In genomic region chr10:119268428-119268827, GRCh38 we compare ENCODE assay signal across 13 cellular contexts.
DNase-seq lines count a peak whose midpoint lies in the region; ATAC-seq and TF ChIP-seq lines count a peak whose summit lies in the region.
"Had no signal": no experiment of that assay in that cellular context is flagged by ENCODE, and none has a peak within 500 bp of the region (broad histone marks: within the 10 kb centered on the region; RNA-seq: fewer than 3 reads in every experiment).

No MANE protein-coding gene starts in this region.

- TF ChIP-seq POLR2A in heart left ventricle (IDR thresholded peaks at IDR 0.05) (no peak), tibial nerve (IDR thresholded peaks at IDR 0.05) (no peak)

- peak overlapping the region in 11 of 12 donors; percentile 43 to 86 (median 78) for H3K27ac ChIP-seq in heart left ventricle
- peak overlapping the region in 3 of 4 donors; percentile 53 to 67 (median 56) for H3K27ac ChIP-seq in tibial nerve

- H3K4me3 ChIP-seq in heart left ventricle: no peak overlapping the region
- no peak overlapping the region for H3K4me3 ChIP-seq in tibial nerve
- H3K4me3 ChIP-seq: ovary had no signal

- H3K27ac Mint-ChIP-seq in activated naive CD8-positive, alpha-beta T cell: peak overlapping the region; percentile 92
- H3K27ac Mint-ChIP-seq in memory B cell: peak overlapping the region; percentile 100

- no peaks in the 10 kb centered on the region for H3K9me3 Mint-ChIP-seq in activated naive CD8-positive, alpha-beta T cell (ENCODE audit: low read depth)
- H3K9me3 Mint-ChIP-seq in memory B cell: no peaks in the 10 kb centered on the region

- peak overlapping the region; percentile 28 for H3K4me3 Mint-ChIP-seq in activated naive CD8-positive, alpha-beta T cell
- no peak overlapping the region for H3K4me3 Mint-ChIP-seq in memory B cell

- no peak for TF ChIP-seq CTCF in heart left ventricle (IDR thresholded peaks at IDR 0.05)
- TF ChIP-seq CTCF in tibial nerve (IDR thresholded peaks at IDR 0.05): no peak

- H3K36me3 ChIP-seq in heart left ventricle (peaks cover 0 to 9% (median 0%) of the 10 kb centered on the region in 9 donors), tibial nerve (peaks cover 0 to 5% (median 0%) of the 10 kb centered on the region in 3 donors)
- H3K36me3 ChIP-seq: ovary had no signal

- no peaks in the 10 kb centered on the region for H3K27me3 Mint-ChIP-seq in activated naive CD8-positive, alpha-beta T cell
- H3K27me3 Mint-ChIP-seq in memory B cell: no peaks in the 10 kb centered on the region

- TF ChIP-seq EP300 in tibial nerve (IDR thresholded peaks at IDR 0.05): no peak

- H3K4me1 ChIP-seq in heart left ventricle: peaks cover 23 to 87% (median 73%) of the 10 kb centered on the region in 12 donors
- H3K4me1 ChIP-seq in tibial nerve: peaks cover 0 to 70% (median 30%) of the 10 kb centered on the region in 4 donors

- no peaks in the 10 kb centered on the region for H3K27me3 ChIP-seq in heart left ventricle
- no peaks in the 10 kb centered on the region for H3K27me3 ChIP-seq in tibial nerve
- H3K27me3 ChIP-seq: ovary had no signal

- intact Hi-C loops in heart left ventricle (cut with DNase I): no loop called here
- intact Hi-C loops in left ventricle myocardium superior (cut with micrococcal nuclease): no loop called here

- 92 to 94% (median 93%) methylated on average over 7 of the region's 7 CpGs for WGBS in heart left ventricle, 4 donors
- 92 to 97% methylated on average over 7 of the region's 7 CpGs for WGBS in tibial nerve, 2 donors

- DNase-seq in heart left ventricle (no peak), left ventricle myocardium superior (no peak), memory B cell (ENCODE audit: low spot score in 2 of 2) (no peak), tibial nerve (ENCODE audit: low spot score in 2 of 2) (no peak), anterior cingulate cortex (lab: John Stamatoyannopoulos, UW) (no peak), KG1 (lab: John Stamatoyannopoulos, UW) (no peak)
- DNase-seq: caudate nucleus, GDM1, NCI-H2029 treated with DMSO at 0.1 percent for 48 hours, trophoblast cell had no signal

- no peak for ATAC-seq in heart left ventricle
- no peak for ATAC-seq in left ventricle myocardium superior
- ATAC-seq in memory B cell (ENCODE audit: low read depth): no peak
- ATAC-seq in HG02588 (IDR thresholded peaks at IDR 0.05; ENCODE audit: unreplicated experiment): no peak

- peaks cover 44% of the 10 kb centered on the region for H3K4me1 Mint-ChIP-seq in activated naive CD8-positive, alpha-beta T cell (ENCODE audit: low read depth)
- peaks cover 42% of the 10 kb centered on the region for H3K4me1 Mint-ChIP-seq in memory B cell

- peaks cover 5% of the 10 kb centered on the region for H3K36me3 Mint-ChIP-seq in activated naive CD8-positive, alpha-beta T cell
- peaks cover 4% of the 10 kb centered on the region for H3K36me3 Mint-ChIP-seq in memory B cell

- no peaks in the 10 kb centered on the region for H3K9me3 ChIP-seq in heart left ventricle
- no peaks in the 10 kb centered on the region for H3K9me3 ChIP-seq in tibial nerve
- H3K9me3 ChIP-seq: ovary had no signal
